9 cellular contexts compared by ENCODE assay signal in genomic region chr9:31799953-31800609, GRCh38.
DNase-seq lines count a peak whose midpoint lies in the region; ATAC-seq, FAIRE-seq and TF ChIP-seq lines count a peak whose summit lies in the region.
"Had no signal": no experiment of that assay in that cellular context is flagged by ENCODE, and none has a peak within 500 bp of the region (broad histone marks: within the 10 kb centered on the region; RNA-seq: fewer than 3 reads in every experiment).

No MANE protein-coding gene starts in this region.

- TF ChIP-seq EP300 in gastroesophageal sphincter (IDR thresholded peaks at IDR 0.05): no peak

- intact Hi-C loops in posterior cingulate gyrus (cut with DNase I): no loop called here

- peak; percentile 78 for FAIRE-seq in D721Med (lab: Jason Lieb, UNC)
- no peak for FAIRE-seq in HTR-8/SVneo (lab: Jason Lieb, UNC)

- no peaks in the 10 kb centered on the region for H3K36me3 ChIP-seq in gastroesophageal sphincter

- no peak overlapping the region for H3K27ac Mint-ChIP-seq in stimulated activated naive CD8-positive, alpha-beta T cell treated with anti-CD3 and anti-CD28 coated beads, Interleukin-15, amount 100 ng/mL, for 72 hours
- H3K27ac Mint-ChIP-seq in activated T-cell treated with anti-CD3 and anti-CD28 coated beads, Interleukin-2, amount 50 U/mL, for 72 hours: no peak overlapping the region

- no peaks in the 10 kb centered on the region for H3K27me3 ChIP-seq in gastroesophageal sphincter

- no peaks in the 10 kb centered on the region for H3K4me1 ChIP-seq in gastroesophageal sphincter

- H3K9me3 ChIP-seq in gastroesophageal sphincter: no peaks in the 10 kb centered on the region

- H3K4me1 Mint-ChIP-seq in stimulated activated naive CD8-positive, alpha-beta T cell treated with anti-CD3 and anti-CD28 coated beads, Interleukin-15, amount 100 ng/mL, for 72 hours: peaks cover 6% of the 10 kb centered on the region
- H3K4me1 Mint-ChIP-seq in activated T-cell treated with anti-CD3 and anti-CD28 coated beads, Interleukin-2, amount 50 U/mL, for 72 hours (ENCODE audit: low read depth): peaks cover 5% of the 10 kb centered on the region

- H3K27ac ChIP-seq in RWPE1: no peak overlapping the region
- H3K27ac ChIP-seq in gastroesophageal sphincter: no peak overlapping the region
- H3K27ac ChIP-seq: epithelial cell of prostate had no signal

- POLR2A ChIA-PET in RWPE1 (lab: Yijun Ruan, JAX; ENCODE audit: low non-redundant PET): no interaction called here

- CTCF ChIA-PET in RWPE1 (lab: Yijun Ruan, JAX): interaction anchor here (0.5 to 0.9 kb wide), 3 partner anchors 10 to 701 kb away, joined by 3 read pairs; no protein-coding TSS in a partner anchor

- TF ChIP-seq CTCF in D721Med (IDR thresholded peaks at IDR 0.05; ENCODE audit: insufficient read depth, missing control alignments) (peak; percentile 95), RWPE1 (conservative IDR thresholded peaks at IDR 0.05; ENCODE audit: low read depth) (peak; percentile 83), gastroesophageal sphincter (IDR thresholded peaks at IDR 0.05) (peak in 3 of 4 experiments; percentile 8 to 64 (median 31))

- H3K4me3 ChIP-seq in gastroesophageal sphincter: no peak overlapping the region

- DNase-seq in D721Med (ENCODE audit: insufficient read length, low spot score): no peak
- peak; percentile 0 for DNase-seq in HTR-8/SVneo (ENCODE audit: insufficient read length, low spot score)
- DNase-seq in RWPE1 (ENCODE audit: low spot score): peak; percentile 30
- DNase-seq in stimulated activated naive CD8-positive, alpha-beta T cell treated with anti-CD3 and anti-CD28 coated beads, Interleukin-15, amount 100 ng/mL, for 72 hours: no peak
- no peak for DNase-seq in effector CD4-positive, alpha-beta T cell
- no peak for DNase-seq in activated T-cell treated with anti-CD3 and anti-CD28 coated beads, Interleukin-2, amount 50 U/mL, for 72 hours
- no peak for DNase-seq in posterior cingulate gyrus

- no peak overlapping the region for H3K4me3 Mint-ChIP-seq in stimulated activated naive CD8-positive, alpha-beta T cell treated with anti-CD3 and anti-CD28 coated beads, Interleukin-15, amount 100 ng/mL, for 72 hours
- no peak overlapping the region for H3K4me3 Mint-ChIP-seq in activated T-cell treated with anti-CD3 and anti-CD28 coated beads, Interleukin-2, amount 50 U/mL, for 72 hours

- no peak for TF ChIP-seq POLR2A in gastroesophageal sphincter (IDR thresholded peaks at IDR 0.05)

- ATAC-seq in gastroesophageal sphincter: no peak
- ATAC-seq in stimulated activated naive CD8-positive, alpha-beta T cell treated with anti-CD3 and anti-CD28 coated beads, Interleukin-15, amount 100 ng/mL, for 72 hours: no peak
- no peak for ATAC-seq in activated T-cell treated with anti-CD3 and anti-CD28 coated beads, Interleukin-2, amount 50 U/mL, for 72 hours (replicated peaks in 1 of 2)

- 51 to 56% methylated on average over 1 to 2 of the region's 2 CpGs for WGBS in gastroesophageal sphincter (ENCODE audit: low coverage in 1 of 2), 2 donors

- peaks cover 0 to 5% of the 10 kb centered on the region in 2 donors for H3K9me3 Mint-ChIP-seq in stimulated activated naive CD8-positive, alpha-beta T cell treated with anti-CD3 and anti-CD28 coated beads, Interleukin-15, amount 100 ng/mL, for 72 hours
- H3K9me3 Mint-ChIP-seq in activated T-cell treated with anti-CD3 and anti-CD28 coated beads, Interleukin-2, amount 50 U/mL, for 72 hours: no peaks in the 10 kb centered on the region

- H3K36me3 Mint-ChIP-seq in activated T-cell treated with anti-CD3 and anti-CD28 coated beads, Interleukin-2, amount 50 U/mL, for 72 hours (ENCODE audit: insufficient read depth in 2 of 2): no peaks in the 10 kb centered on the region

- H3K27me3 Mint-ChIP-seq in stimulated activated naive CD8-positive, alpha-beta T cell treated with anti-CD3 and anti-CD28 coated beads, Interleukin-15, amount 100 ng/mL, for 72 hours: no peaks in the 10 kb centered on the region
- H3K27me3 Mint-ChIP-seq in activated T-cell treated with anti-CD3 and anti-CD28 coated beads, Interleukin-2, amount 50 U/mL, for 72 hours (ENCODE audit: low read depth): no peaks in the 10 kb centered on the region

Comparison
In these comparisons a context has a peak if more than half of its experiments do, and no peak if none do; other contexts are left out.
1. DNase-seq: peak in HTR-8/SVneo (single experiment) and RWPE1 (single experiment); none in D721Med (single experiment), stimulated activated naive CD8-positive, alpha-beta T cell treated with anti-CD3 and anti-CD28 coated beads, Interleukin-15, amount 100 ng/mL, for 72 hours (0 of 2), effector CD4-positive, alpha-beta T cell (single experiment), activated T-cell treated with anti-CD3 and anti-CD28 coated beads, Interleukin-2, amount 50 U/mL, for 72 hours (0 of 2) and posterior cingulate gyrus (0 of 10).
2. CTCF ChIP-seq: peak in every context shown above with its lines; median percentile 95 in D721Med; 83 in RWPE1; 31 in gastroesophageal sphincter.